ENCODE assay signal across 1 cellular context in genomic region chr4:13922873-13923645, GRCh38.
TF ChIP-seq lines count a peak whose summit lies in the region.

No MANE protein-coding gene starts in this region.

TF ChIP-seq in IMR-90, 13 proteins besides CTCF, POLR2A, EP300 and RAD21:
- TF ChIP-seq FOS (IDR thresholded peaks at IDR 0.05; ENCODE audit: low read depth, low read length) (no peak), SMC3 (IDR thresholded peaks at IDR 0.05; ENCODE audit: low read depth, low read length) (no peak), MXI1 (IDR thresholded peaks at IDR 0.05; ENCODE audit: borderline replicate concordance, low read depth, low read length) (no peak), NFE2L2 (IDR thresholded peaks at IDR 0.05; ENCODE audit: low read depth, low read length) (no peak), ELK1 (IDR thresholded peaks at IDR 0.05; ENCODE audit: borderline replicate concordance, low read depth, low read length) (no peak), RCOR1 (IDR thresholded peaks at IDR 0.05; ENCODE audit: insufficient replicate concordance, low read length) (no peak), MAZ (IDR thresholded peaks at IDR 0.05; ENCODE audit: borderline replicate concordance, low read depth, low read length) (no peak), CEBPB (IDR thresholded peaks at IDR 0.05; ENCODE audit: low read depth, low read length) (no peak), MAFK (IDR thresholded peaks at IDR 0.05; ENCODE audit: low read depth, low read length) (no peak), CHD1 (IDR thresholded peaks at IDR 0.05; ENCODE audit: low read depth, low read length) (no peak)
